ENCODE assay signal across 1 cellular context in genomic region chr1:212514056-212514614, GRCh38.
TF ChIP-seq lines count a peak whose summit lies in the region.

No MANE protein-coding gene starts in this region.

TF ChIP-seq in K562, 482 proteins besides CTCF, POLR2A, EP300 and RAD21 (continued from another document and continues in another):
- TF ChIP-seq, protein P1, sequence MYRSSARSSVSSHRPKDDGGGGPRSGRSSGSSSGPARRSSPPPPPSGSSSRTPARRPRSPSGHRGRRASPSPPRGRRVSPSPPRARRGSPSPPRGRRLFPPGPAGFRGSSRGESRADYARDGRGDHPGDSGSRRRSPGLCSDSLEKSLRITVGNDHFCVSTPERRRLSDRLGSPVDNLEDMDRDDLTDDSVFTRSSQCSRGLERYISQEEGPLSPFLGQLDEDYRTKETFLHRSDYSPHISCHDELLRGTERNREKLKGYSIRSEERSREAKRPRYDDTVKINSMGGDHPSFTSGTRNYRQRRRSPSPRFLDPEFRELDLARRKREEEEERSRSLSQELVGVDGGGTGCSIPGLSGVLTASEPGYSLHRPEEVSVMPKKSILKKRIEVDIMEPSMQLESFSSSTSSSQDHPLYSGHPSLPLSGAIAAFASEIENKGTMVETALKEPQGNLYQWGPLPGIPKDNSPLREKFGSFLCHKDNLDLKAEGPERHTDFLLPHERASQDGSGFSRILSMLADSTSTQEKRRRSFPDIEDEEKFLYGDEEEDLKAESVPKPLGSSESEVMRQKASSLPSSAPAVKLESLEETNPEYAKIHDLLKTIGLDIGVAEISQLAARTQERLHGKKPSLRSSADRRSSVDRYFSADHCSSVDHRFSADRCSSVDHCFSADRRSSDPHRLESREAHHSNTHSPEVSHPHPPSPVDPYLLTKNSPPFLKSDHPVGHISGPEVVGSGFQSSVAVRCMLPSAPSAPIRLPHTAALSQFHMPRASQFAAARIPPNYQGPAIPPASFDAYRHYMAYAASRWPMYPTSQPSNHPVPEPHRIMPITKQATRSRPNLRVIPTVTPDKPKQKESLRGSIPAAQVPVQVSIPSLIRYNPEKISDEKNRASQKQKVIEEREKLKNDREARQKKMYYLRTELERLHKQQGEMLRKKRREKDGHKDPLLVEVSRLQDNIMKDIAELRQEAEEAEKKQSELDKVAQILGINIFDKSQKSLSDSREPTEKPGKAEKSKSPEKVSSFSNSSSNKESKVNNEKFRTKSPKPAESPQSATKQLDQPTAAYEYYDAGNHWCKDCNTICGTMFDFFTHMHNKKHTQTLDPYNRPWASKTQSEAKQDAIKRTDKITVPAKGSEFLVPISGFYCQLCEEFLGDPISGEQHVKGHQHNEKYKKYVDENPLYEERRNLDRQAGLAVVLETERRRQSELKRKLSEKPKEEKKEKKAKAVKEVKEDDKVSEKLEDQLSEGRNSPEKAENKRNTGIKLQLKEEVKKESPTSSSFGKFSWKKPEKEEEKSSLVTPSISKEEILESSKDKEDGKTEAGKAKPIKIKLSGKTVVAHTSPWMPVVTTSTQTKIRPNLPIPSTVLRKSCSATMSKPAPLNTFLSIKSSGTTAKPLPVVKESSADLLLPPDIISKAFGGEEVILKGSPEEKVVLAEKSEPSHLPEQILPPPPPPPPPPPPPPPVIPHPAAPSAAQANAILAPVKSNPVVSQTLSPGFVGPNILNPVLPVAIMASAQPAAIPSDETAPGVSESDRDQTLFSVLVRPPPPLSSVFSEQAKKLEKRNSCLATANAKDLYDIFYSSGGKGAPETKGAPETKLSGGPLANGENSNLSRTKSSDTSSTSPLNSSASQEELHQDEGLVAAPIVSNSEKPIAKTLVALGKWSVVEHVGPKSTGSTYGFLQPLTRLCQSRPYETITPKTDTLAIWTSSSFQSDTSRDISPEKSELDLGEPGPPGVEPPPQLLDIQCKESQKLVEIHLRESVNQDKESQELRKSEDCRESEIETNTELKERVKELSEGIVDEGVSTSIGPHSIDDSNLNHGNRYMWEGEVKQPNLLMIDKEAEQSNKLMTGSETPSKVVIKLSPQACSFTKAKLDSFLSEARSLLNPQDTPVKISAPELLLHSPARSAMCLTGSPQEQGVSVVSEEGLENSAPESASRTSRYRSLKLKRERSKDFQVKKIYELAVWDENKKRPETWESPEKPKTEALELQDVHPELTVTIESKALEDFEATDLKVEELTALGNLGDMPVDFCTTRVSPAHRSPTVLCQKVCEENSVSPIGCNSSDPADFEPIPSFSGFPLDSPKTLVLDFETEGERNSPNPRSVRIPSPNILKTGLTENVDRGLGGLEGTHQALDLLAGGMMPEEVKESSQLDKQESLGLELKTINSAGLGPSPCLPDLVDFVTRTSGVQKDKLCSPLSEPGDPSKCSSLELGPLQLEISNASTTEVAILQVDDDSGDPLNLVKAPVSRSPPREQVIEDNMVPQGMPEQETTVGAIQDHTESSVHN (IDR thresholded peaks at IDR 0.05; ENCODE audit: borderline replicate concordance in 1 of 2, low read depth in 1 of 2) = no peak
- no peak for TF ChIP-seq ZBTB26 (CRISPR knock-in tag; IDR thresholded peaks at IDR 0.05)
- no peak for TF ChIP-seq POLR2B (IDR thresholded peaks at IDR 0.05; ENCODE audit: low read depth, partially characterized antibody)
- no peak for TF ChIP-seq KDM4B (IDR thresholded peaks at IDR 0.05; ENCODE audit: borderline replicate concordance in 2 of 2, low read depth in 1 of 2)
- TF ChIP-seq LARP7 (IDR thresholded peaks at IDR 0.05) = no peak
- TF ChIP-seq TRIM24 (IDR thresholded peaks at IDR 0.05) = 0 out of 4 replicates have a peak, but pooled peaks of 1 of the 2 experiments have one; percentile 16
- TF ChIP-seq ZNF655 (CRISPR knock-in tag; IDR thresholded peaks at IDR 0.05) = no peak
- peak; percentile 49; the same call in 1 of the 2 replicates for TF ChIP-seq MAFK (IDR thresholded peaks at IDR 0.05; ENCODE audit: low read length)
- TF ChIP-seq TFAM (CRISPR knock-in tag; conservative IDR thresholded peaks at IDR 0.05) = no peak
- TF ChIP-seq SIN3B (IDR thresholded peaks at IDR 0.05; ENCODE audit: low read depth) = no peak
- TF ChIP-seq FIP1L1 (IDR thresholded peaks at IDR 0.05; ENCODE audit: low read depth, low read length, poor library complexity, severe bottlenecking) = no peak
- peak; percentile 60 for TF ChIP-seq ZNF263 (CRISPR knock-in tag; IDR thresholded peaks at IDR 0.05; ENCODE audit: borderline replicate concordance)
- TF ChIP-seq, protein P2, sequence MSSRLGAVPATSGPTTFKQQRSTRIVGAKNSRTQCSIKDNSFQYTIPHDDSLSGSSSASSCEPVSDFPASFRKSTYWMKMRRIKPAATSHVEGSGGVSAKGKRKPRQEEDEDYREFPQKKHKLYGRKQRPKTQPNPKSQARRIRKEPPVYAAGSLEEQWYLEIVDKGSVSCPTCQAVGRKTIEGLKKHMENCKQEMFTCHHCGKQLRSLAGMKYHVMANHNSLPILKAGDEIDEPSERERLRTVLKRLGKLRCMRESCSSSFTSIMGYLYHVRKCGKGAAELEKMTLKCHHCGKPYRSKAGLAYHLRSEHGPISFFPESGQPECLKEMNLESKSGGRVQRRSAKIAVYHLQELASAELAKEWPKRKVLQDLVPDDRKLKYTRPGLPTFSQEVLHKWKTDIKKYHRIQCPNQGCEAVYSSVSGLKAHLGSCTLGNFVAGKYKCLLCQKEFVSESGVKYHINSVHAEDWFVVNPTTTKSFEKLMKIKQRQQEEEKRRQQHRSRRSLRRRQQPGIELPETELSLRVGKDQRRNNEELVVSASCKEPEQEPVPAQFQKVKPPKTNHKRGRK (tag; IDR thresholded peaks at IDR 0.05) = no peak
- TF ChIP-seq THAP7 (CRISPR knock-in tag; IDR thresholded peaks at IDR 0.05) = no peak
- TF ChIP-seq ZFX (CRISPR knock-in tag; IDR thresholded peaks at IDR 0.05) = no peak
- TF ChIP-seq ZC3H11A (IDR thresholded peaks at IDR 0.05; ENCODE audit: low read depth, low read length) = no peak
- TF ChIP-seq KHSRP (IDR thresholded peaks at IDR 0.05) = no peak
- no peak for TF ChIP-seq RFX5 (IDR thresholded peaks at IDR 0.05; ENCODE audit: low read depth, low read length)
- TF ChIP-seq TCFL5 (CRISPR knock-in tag; conservative IDR thresholded peaks at IDR 0.05) = no peak
- TF ChIP-seq ZNF507 (tag; conservative IDR thresholded peaks at IDR 0.05) = no peak
- no peak for TF ChIP-seq MIER1 (IDR thresholded peaks at IDR 0.05; ENCODE audit: low read depth)
- TF ChIP-seq MYC (IDR thresholded peaks at IDR 0.05; ENCODE audit: low read depth, low read length) = no peak
- no peak for TF ChIP-seq MYC (CRISPR knock-in tag; IDR thresholded peaks at IDR 0.05; ENCODE audit: borderline replicate concordance, low read depth)
- TF ChIP-seq CTBP1 (IDR thresholded peaks at IDR 0.05; ENCODE audit: borderline replicate concordance) = peak; percentile 77; the same call in 1 of the 2 replicates
- TF ChIP-seq GABPB1 (CRISPR knock-in tag; IDR thresholded peaks at IDR 0.05) = peak; percentile 45; the same call in 1 of the 2 replicates
- TF ChIP-seq SMC3 (conservative IDR thresholded peaks at IDR 0.05; ENCODE audit: insufficient read depth, low read depth, low read length) = no peak
- no peak for TF ChIP-seq ZNF75A (CRISPR knock-in tag; IDR thresholded peaks at IDR 0.05)
- TF ChIP-seq NEUROD1 (IDR thresholded peaks at IDR 0.05; ENCODE audit: borderline replicate concordance, low read depth, low read length, partially characterized antibody) = no peak
- TF ChIP-seq ETS2 (tag; IDR thresholded peaks at IDR 0.05; ENCODE audit: borderline replicate concordance, poor library complexity, severe bottlenecking) = no peak
- no peak for TF ChIP-seq XRCC3 (IDR thresholded peaks at IDR 0.05)
- TF ChIP-seq, protein P3, sequence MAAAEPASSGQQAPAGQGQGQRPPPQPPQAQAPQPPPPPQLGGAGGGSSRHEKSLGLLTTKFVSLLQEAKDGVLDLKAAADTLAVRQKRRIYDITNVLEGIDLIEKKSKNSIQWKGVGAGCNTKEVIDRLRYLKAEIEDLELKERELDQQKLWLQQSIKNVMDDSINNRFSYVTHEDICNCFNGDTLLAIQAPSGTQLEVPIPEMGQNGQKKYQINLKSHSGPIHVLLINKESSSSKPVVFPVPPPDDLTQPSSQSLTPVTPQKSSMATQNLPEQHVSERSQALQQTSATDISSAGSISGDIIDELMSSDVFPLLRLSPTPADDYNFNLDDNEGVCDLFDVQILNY (CRISPR knock-in tag; IDR thresholded peaks at IDR 0.05) = 0 out of 2 replicates have a peak, but pooled peaks have one; percentile 69
- TF ChIP-seq ZNF79 (CRISPR knock-in tag; IDR thresholded peaks at IDR 0.05; ENCODE audit: low read depth) = no peak
- TF ChIP-seq, protein P4, sequence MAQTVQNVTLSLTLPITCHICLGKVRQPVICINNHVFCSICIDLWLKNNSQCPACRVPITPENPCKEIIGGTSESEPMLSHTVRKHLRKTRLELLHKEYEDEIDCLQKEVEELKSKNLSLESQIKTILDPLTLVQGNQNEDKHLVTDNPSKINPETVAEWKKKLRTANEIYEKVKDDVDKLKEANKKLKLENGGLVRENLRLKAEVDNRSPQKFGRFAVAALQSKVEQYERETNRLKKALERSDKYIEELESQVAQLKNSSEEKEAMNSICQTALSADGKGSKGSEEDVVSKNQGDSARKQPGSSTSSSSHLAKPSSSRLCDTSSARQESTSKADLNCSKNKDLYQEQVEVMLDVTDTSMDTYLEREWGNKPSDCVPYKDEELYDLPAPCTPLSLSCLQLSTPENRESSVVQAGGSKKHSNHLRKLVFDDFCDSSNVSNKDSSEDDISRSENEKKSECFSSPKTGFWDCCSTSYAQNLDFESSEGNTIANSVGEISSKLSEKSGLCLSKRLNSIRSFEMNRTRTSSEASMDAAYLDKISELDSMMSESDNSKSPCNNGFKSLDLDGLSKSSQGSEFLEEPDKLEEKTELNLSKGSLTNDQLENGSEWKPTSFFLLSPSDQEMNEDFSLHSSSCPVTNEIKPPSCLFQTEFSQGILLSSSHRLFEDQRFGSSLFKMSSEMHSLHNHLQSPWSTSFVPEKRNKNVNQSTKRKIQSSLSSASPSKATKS (CRISPR knock-in tag; IDR thresholded peaks at IDR 0.05) = no peak
- TF ChIP-seq BCOR (IDR thresholded peaks at IDR 0.05) = no peak
- TF ChIP-seq, protein P5, sequence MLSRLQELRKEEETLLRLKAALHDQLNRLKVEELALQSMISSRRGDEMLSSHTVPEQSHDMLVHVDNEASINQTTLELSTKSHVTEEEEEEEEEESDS (CRISPR knock-in tag; IDR thresholded peaks at IDR 0.05) = no peak
- TF ChIP-seq MEF2A (IDR thresholded peaks at IDR 0.05; ENCODE audit: control insufficient read depth, low read depth, low read length) = no peak
- TF ChIP-seq ZNF586 (CRISPR knock-in tag; conservative IDR thresholded peaks at IDR 0.05) = no peak
- peak; percentile 64 for TF ChIP-seq CXXC5 (CRISPR knock-in tag; IDR thresholded peaks at IDR 0.05)
- TF ChIP-seq, protein P6, sequence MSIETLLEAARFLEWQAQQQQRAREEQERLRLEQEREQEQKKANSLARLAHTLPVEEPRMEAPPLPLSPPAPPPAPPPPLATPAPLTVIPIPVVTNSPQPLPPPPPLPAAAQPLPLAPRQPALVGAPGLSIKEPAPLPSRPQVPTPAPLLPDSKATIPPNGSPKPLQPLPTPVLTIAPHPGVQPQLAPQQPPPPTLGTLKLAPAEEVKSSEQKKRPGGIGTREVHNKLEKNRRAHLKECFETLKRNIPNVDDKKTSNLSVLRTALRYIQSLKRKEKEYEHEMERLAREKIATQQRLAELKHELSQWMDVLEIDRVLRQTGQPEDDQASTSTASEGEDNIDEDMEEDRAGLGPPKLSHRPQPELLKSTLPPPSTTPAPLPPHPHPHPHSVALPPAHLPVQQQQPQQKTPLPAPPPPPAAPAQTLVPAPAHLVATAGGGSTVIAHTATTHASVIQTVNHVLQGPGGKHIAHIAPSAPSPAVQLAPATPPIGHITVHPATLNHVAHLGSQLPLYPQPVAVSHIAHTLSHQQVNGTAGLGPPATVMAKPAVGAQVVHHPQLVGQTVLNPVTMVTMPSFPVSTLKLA (conservative IDR thresholded peaks at IDR 0.05) = no peak
- no peak for TF ChIP-seq ZKSCAN3 (CRISPR knock-in tag; IDR thresholded peaks at IDR 0.05)
- no peak for TF ChIP-seq PTRF (tag; IDR thresholded peaks at IDR 0.05)
- TF ChIP-seq ZNF274 (IDR thresholded peaks at IDR 0.05; ENCODE audit: borderline replicate concordance, low read depth, low read length) = no peak
- no peak for TF ChIP-seq RFX1 (IDR thresholded peaks at IDR 0.05)
- peak; percentile 71; the same call in 1 of the 2 replicates for TF ChIP-seq C11orf30 (IDR thresholded peaks at IDR 0.05; ENCODE audit: low read depth)
- no peak for TF ChIP-seq ZNF778 (CRISPR knock-in tag; IDR thresholded peaks at IDR 0.05)
- no peak for TF ChIP-seq STAT5B (CRISPR knock-in tag; IDR thresholded peaks at IDR 0.05)
- no peak for TF ChIP-seq PCBP2 (IDR thresholded peaks at IDR 0.05; ENCODE audit: low read depth, low read length, poor library complexity, severe bottlenecking)
- no peak for TF ChIP-seq ZC3H4 (CRISPR knock-in tag; IDR thresholded peaks at IDR 0.05; ENCODE audit: borderline replicate concordance)
- TF ChIP-seq POLR2G (IDR thresholded peaks at IDR 0.05; ENCODE audit: low read depth, low read length) = 0 out of 2 replicates have a peak, but pooled peaks have one; percentile 14
- TF ChIP-seq PHF8 (IDR thresholded peaks at IDR 0.05; ENCODE audit: borderline replicate concordance, low read length) = no peak
- TF ChIP-seq MCM3 (IDR thresholded peaks at IDR 0.05) = no peak
- no peak for TF ChIP-seq HSF4 (CRISPR knock-in tag; IDR thresholded peaks at IDR 0.05; ENCODE audit: borderline replicate concordance)
- TF ChIP-seq NFE2L1 (tag; IDR thresholded peaks at IDR 0.05; ENCODE audit: borderline replicate concordance, low read depth) = no peak
- TF ChIP-seq SAFB2 (IDR thresholded peaks at IDR 0.05; ENCODE audit: borderline replicate concordance, low read depth, low read length, severe bottlenecking) = no peak
- no peak for TF ChIP-seq BHLHE40 (IDR thresholded peaks at IDR 0.05; ENCODE audit: low read length)
- TF ChIP-seq ZNF3 (CRISPR knock-in tag; IDR thresholded peaks at IDR 0.05) = no peak
